In genomic region chr10:88582806-88583583, GRCh38 we compare ENCODE assay signal across 8 cellular contexts. TPM values are rescaled to one million over a fixed set of nuclear protein-coding genes. Genes with fewer than 3 reads are reported as not detected.
DNase-seq lines count a peak whose midpoint lies in the region; FAIRE-seq and TF ChIP-seq lines count a peak whose summit lies in the region.

TSS of gene RNLS (minus strand) at chr10:88583318.

- peak within 1 kb of the TSS; percentile 95 to 96 for H3K9ac ChIP-seq in liver (ENCODE audit: low read depth in 1 of 2, low read length in 2 of 2)

- peak; percentile 76 for TF ChIP-seq POLR2A in H54 (IDR thresholded peaks at IDR 0.05; ENCODE audit: low read depth, low read length)

- H3K36me3 Mint-ChIP-seq in activated CD4-positive, alpha-beta memory T cell treated with anti-CD3 and anti-CD28 coated beads for 36 hours, result no peaks in the 10 kb centered on the region

- peaks cover 11% of the 10 kb centered on the region for H3K4me1 Mint-ChIP-seq in activated CD4-positive, alpha-beta memory T cell treated with anti-CD3 and anti-CD28 coated beads for 36 hours (ENCODE audit: low read depth)

- intact Hi-C loops in activated CD4-positive, alpha-beta memory T cell treated with anti-CD3 and anti-CD28 coated beads for 36 hours (cut with micrococcal nuclease), result loop anchor here (1.0 to 5.0 kb wide), 4 partner anchors 87 to 419 kb away; no protein-coding TSS in a partner anchor
- intact Hi-C loops in dorsolateral prefrontal cortex (cut with DNase I), result loop anchor here in 1 of 2 donors (10.0 kb wide), 1 partner anchor 718 kb away; the partner anchor contains the start of genes KLLN and PTEN

- TF ChIP-seq RAD21 in liver (IDR thresholded peaks at IDR 0.05), result peak; percentile 54 to 68

- peaks cover 0 to 10% (median 5%) of the 10 kb centered on the region in 4 donors for H3K4me1 ChIP-seq in liver (ENCODE audit: control insufficient read depth in 4 of 4, insufficient read depth in 4 of 4, low read length in 3 of 4)

- peak within 1 kb of the TSS; percentile 81 for H3K4me3 Mint-ChIP-seq in activated CD4-positive, alpha-beta memory T cell treated with anti-CD3 and anti-CD28 coated beads for 36 hours

- no peaks in the 10 kb centered on the region for H3K36me3 ChIP-seq in liver (ENCODE audit: control insufficient read depth in 4 of 4, insufficient read depth in 3 of 4, low read depth in 1 of 4, low read length in 3 of 4)

- peak within 1 kb of the TSS; percentile 86 for H3K27ac Mint-ChIP-seq in activated CD4-positive, alpha-beta memory T cell treated with anti-CD3 and anti-CD28 coated beads for 36 hours

- H3K9me3 Mint-ChIP-seq in activated CD4-positive, alpha-beta memory T cell treated with anti-CD3 and anti-CD28 coated beads for 36 hours, result no peaks in the 10 kb centered on the region

- CTCF ChIA-PET in activated CD4-positive, alpha-beta memory T cell treated with anti-CD3 and anti-CD28 coated beads for 36 hours (lab: Charles Lee), result interaction anchor here (0.7 to 2.3 kb wide), 39 partner anchors 9 to 1069 kb away, joined by 3 to 13 read pairs (median 4); partner anchors contain the start of genes ATAD1 and LIPK

- H3K9me3 ChIP-seq in liver (ENCODE audit: control insufficient read depth in 4 of 4, low read length in 3 of 4), result no peaks in the 10 kb centered on the region

- POLR2A ChIA-PET in activated CD4-positive, alpha-beta memory T cell treated with anti-CD3 and anti-CD28 coated beads for 36 hours (lab: Charles Lee), result interaction anchor here (0.9 to 1.7 kb wide), 2 partner anchors 720 to 721 kb away, joined by 4 to 5 read pairs; partner anchors contain the start of genes KLLN and PTEN

- peak within 1 kb of the TSS; percentile 59 to 93 (median 82) for H3K4me3 ChIP-seq in dorsolateral prefrontal cortex
- peak within 1 kb of the TSS; percentile 63 to 84 (median 77) for H3K4me3 ChIP-seq in liver (ENCODE audit: low read depth in 1 of 3, low read length in 3 of 3)

- H3K27ac ChIP-seq in dorsolateral prefrontal cortex (peak within 1 kb of the TSS; percentile 79 to 99 (median 96)), liver (ENCODE audit: low read depth in 1 of 2, low read length in 2 of 2) (peak within 1 kb of the TSS; percentile 91 to 95)

- no peak for FAIRE-seq in H54 (lab: Jason Lieb, UNC)

- TF ChIP-seq CTCF in dorsolateral prefrontal cortex (IDR thresholded peaks at IDR 0.05 in 54 of 56, conservative IDR thresholded peaks at IDR 0.05 in 2 of 56; ENCODE audit: low read depth in 1 of 56, partially characterized antibody in 56 of 56), result peak; percentile 68 to 93 (median 83)
- peak; percentile 50 for TF ChIP-seq CTCF in liver (IDR thresholded peaks at IDR 0.05; ENCODE audit: low read depth, low read length, missing input control)

- peaks cover 4% of the 10 kb centered on the region for H3K27me3 Mint-ChIP-seq in activated CD4-positive, alpha-beta memory T cell treated with anti-CD3 and anti-CD28 coated beads for 36 hours

- H3K27me3 ChIP-seq in dorsolateral prefrontal cortex (no peaks in the 10 kb centered on the region), liver (ENCODE audit: control insufficient read depth in 4 of 4, insufficient read depth in 4 of 4, low read length in 3 of 4) (no peaks in the 10 kb centered on the region)

- WGBS in liver, result 2% methylated on average over 63 of the region's 63 CpGs

- peak; percentile 29 for DNase-seq in GM04504 (ENCODE audit: low read depth)
- DNase-seq in H54 (ENCODE audit: insufficient read length, low spot score), result peak; percentile 50
- DNase-seq in NCI-H1930 (lab: John Stamatoyannopoulos, UW), result peak; percentile 26 to 53
- peak; percentile 80 for DNase-seq in activated CD4-positive, alpha-beta memory T cell treated with anti-CD3 and anti-CD28 coated beads for 36 hours
- DNase-seq in dorsolateral prefrontal cortex, result peak; percentile 63 to 87 (median 77)
- peak; percentile 54 for DNase-seq in stimulated activated CD4-positive, alpha-beta T cell treated with anti-CD3 and anti-CD28 coated beads, Interleukin-2, amount 100 ng/mL, for 4 hours (ENCODE audit: low read depth)
- no peak for DNase-seq in 8988T

TF ChIP-seq in liver, 16 proteins besides CTCF, POLR2A, EP300 and RAD21:
- TF ChIP-seq NR2F2 (IDR thresholded peaks at IDR 0.05), result no peak
- no peak for TF ChIP-seq FOXA2 (IDR thresholded peaks at IDR 0.05)
- no peak for TF ChIP-seq JUND (IDR thresholded peaks at IDR 0.05)
- peak; percentile 80 for TF ChIP-seq YY1 (IDR thresholded peaks at IDR 0.05)
- TF ChIP-seq GABPA (IDR thresholded peaks at IDR 0.05 in 1 of 2, conservative IDR thresholded peaks at IDR 0.05 in 1 of 2), result peak in 1 of 2 donors; percentile 70
- TF ChIP-seq MAX (IDR thresholded peaks at IDR 0.05), result peak; percentile 28
- TF ChIP-seq ATF3 (IDR thresholded peaks at IDR 0.05), result no peak
- TF ChIP-seq TAF1 (conservative IDR thresholded peaks at IDR 0.05), result peak; percentile 29
- no peak for TF ChIP-seq FOXA1 (IDR thresholded peaks at IDR 0.05)
- TF ChIP-seq EGR1 (IDR thresholded peaks at IDR 0.05; ENCODE audit: low read depth in 2 of 2), result no peak
- no peak for TF ChIP-seq HNF4A (conservative IDR thresholded peaks at IDR 0.05)
- TF ChIP-seq, protein P1, sequence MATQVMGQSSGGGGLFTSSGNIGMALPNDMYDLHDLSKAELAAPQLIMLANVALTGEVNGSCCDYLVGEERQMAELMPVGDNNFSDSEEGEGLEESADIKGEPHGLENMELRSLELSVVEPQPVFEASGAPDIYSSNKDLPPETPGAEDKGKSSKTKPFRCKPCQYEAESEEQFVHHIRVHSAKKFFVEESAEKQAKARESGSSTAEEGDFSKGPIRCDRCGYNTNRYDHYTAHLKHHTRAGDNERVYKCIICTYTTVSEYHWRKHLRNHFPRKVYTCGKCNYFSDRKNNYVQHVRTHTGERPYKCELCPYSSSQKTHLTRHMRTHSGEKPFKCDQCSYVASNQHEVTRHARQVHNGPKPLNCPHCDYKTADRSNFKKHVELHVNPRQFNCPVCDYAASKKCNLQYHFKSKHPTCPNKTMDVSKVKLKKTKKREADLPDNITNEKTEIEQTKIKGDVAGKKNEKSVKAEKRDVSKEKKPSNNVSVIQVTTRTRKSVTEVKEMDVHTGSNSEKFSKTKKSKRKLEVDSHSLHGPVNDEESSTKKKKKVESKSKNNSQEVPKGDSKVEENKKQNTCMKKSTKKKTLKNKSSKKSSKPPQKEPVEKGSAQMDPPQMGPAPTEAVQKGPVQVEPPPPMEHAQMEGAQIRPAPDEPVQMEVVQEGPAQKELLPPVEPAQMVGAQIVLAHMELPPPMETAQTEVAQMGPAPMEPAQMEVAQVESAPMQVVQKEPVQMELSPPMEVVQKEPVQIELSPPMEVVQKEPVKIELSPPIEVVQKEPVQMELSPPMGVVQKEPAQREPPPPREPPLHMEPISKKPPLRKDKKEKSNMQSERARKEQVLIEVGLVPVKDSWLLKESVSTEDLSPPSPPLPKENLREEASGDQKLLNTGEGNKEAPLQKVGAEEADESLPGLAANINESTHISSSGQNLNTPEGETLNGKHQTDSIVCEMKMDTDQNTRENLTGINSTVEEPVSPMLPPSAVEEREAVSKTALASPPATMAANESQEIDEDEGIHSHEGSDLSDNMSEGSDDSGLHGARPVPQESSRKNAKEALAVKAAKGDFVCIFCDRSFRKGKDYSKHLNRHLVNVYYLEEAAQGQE (IDR thresholded peaks at IDR 0.05), result peak; percentile 37
- no peak for TF ChIP-seq ZBTB33 (IDR thresholded peaks at IDR 0.05)
- TF ChIP-seq HNF4G (IDR thresholded peaks at IDR 0.05), result no peak
- TF ChIP-seq RXRA (IDR thresholded peaks at IDR 0.05), result peak in 1 of 2 donors; percentile 9
- peak; percentile 16 for TF ChIP-seq SP1 (IDR thresholded peaks at IDR 0.05)

RNA-seq across cellular contexts. Expression of gene RNLS, which starts in this region (rescaled TPM):
- total RNA-seq in activated CD4-positive, alpha-beta memory T cell treated with anti-CD3 and anti-CD28 coated beads for 36 hours, result 1 to 10 TPM; 4.0 to 4.7 TPM
- total RNA-seq in dorsolateral prefrontal cortex (10 to 100 TPM in 99 of 120 experiments, 1 to 10 TPM in 21; 4.9 to 23.1 (median 13.3) TPM), liver (10 to 100 TPM in 1 of 2 donors, 1 to 10 TPM in 1; 4.1 to 12.4 TPM)
- 1 to 10 TPM; 7.3 to 7.8 TPM for polyA plus RNA-seq in liver
